ENCODE assay signal across 8 cellular contexts in genomic region chr7:100101016-100101862, GRCh38. TPM values are rescaled to one million over a fixed set of nuclear protein-coding genes. Genes with fewer than 3 reads are reported as not detected.
A peak's percentile ranks its signal among the peaks of the same experiment; 100 is the strongest.
DNase-seq lines count a peak whose midpoint lies in the region; ATAC-seq and TF ChIP-seq lines count a peak whose summit lies in the region.

TSS of gene AP4M1 (plus strand) at chr7:100101643. CDS start at chr7:100101715, 72 bp downstream.
TSS of gene MCM7 (minus strand) at chr7:100101397. CDS start at chr7:100101294, 103 bp downstream.

- H3K4me3 ChIP-seq in GM08714 (ENCODE audit: low read length), result peak within 1 kb of the TSS; percentile 88
- peak within 1 kb of the TSS; percentile 90 for H3K4me3 ChIP-seq in osteoblast (ENCODE audit: insufficient read depth, low read length)
- peak within 1 kb of the TSS; percentile 97 for H3K4me3 ChIP-seq in thoracic aorta

- H3K4me2 ChIP-seq in osteoblast (ENCODE audit: insufficient read depth, low read length), result peak within 1 kb of the TSS; percentile 97

- ATAC-seq in HG02610 (IDR thresholded peaks at IDR 0.05; ENCODE audit: unreplicated experiment) (peak; percentile 90), thoracic aorta (ENCODE audit: insufficient number of reproducible peaks, low FRiP score, low read depth) (peak; percentile 64)
- peak; percentile 91 to 94 for ATAC-seq in activated naive CD4-positive, alpha-beta T cell treated with anti-CD3 and anti-CD28 coated beads, Interleukin-2, amount 50 U/mL, for 72 hours

- H3K27ac Mint-ChIP-seq in activated naive CD4-positive, alpha-beta T cell treated with anti-CD3 and anti-CD28 coated beads, Interleukin-2, amount 50 U/mL, for 72 hours, result peak within 1 kb of the TSS; percentile 88 to 96

- H4K20me1 ChIP-seq in osteoblast (ENCODE audit: insufficient read depth, low read length), result no peaks in the 10 kb centered on the region

- H3K36me3 Mint-ChIP-seq in activated naive CD4-positive, alpha-beta T cell treated with anti-CD3 and anti-CD28 coated beads, Interleukin-2, amount 50 U/mL, for 72 hours, result peaks cover 34 to 37% of the 10 kb centered on the region in 2 donors

- peaks cover 47% of the 10 kb centered on the region for H3K36me3 ChIP-seq in osteoblast (ENCODE audit: insufficient read depth, low read length)
- H3K36me3 ChIP-seq in thoracic aorta, result peaks cover 44% of the 10 kb centered on the region

- DNase-seq in NCI-H1092 treated with DMSO at 0.1 percent for 48 hours (lab: John Stamatoyannopoulos, UW) (peak; percentile 99), SKM-1 (lab: John Stamatoyannopoulos, UW; ENCODE audit: unreplicated experiment) (peak; percentile 96), glomerular endothelial cell (ENCODE audit: extremely low read depth, low read depth, low spot score) (peak; percentile 70), osteoblast (ENCODE audit: insufficient read length, low spot score, missing footprints) (peak; percentile 100), thoracic aorta (ENCODE audit: low spot score) (peak; percentile 96)
- peak; percentile 97 to 98 for DNase-seq in activated naive CD4-positive, alpha-beta T cell treated with anti-CD3 and anti-CD28 coated beads, Interleukin-2, amount 50 U/mL, for 72 hours (ENCODE audit: low spot score in 2 of 2)

- peak within 1 kb of the TSS; percentile 76 for H3K27ac ChIP-seq in osteoblast (ENCODE audit: low read depth, low read length)
- peak within 1 kb of the TSS; percentile 81 to 90 for H3K27ac ChIP-seq in thoracic aorta

- peak within 1 kb of the TSS; percentile 74 for H2AFZ ChIP-seq in osteoblast (ENCODE audit: low read length)

- TF ChIP-seq CTCF in osteoblast (IDR thresholded peaks at IDR 0.05; ENCODE audit: extremely low read depth, low read depth, low read length) (no peak), thoracic aorta (IDR thresholded peaks at IDR 0.05) (no peak)

- H3K9me3 ChIP-seq in osteoblast (ENCODE audit: low read depth, low read length), result no peaks in the 10 kb centered on the region
- no peaks in the 10 kb centered on the region for H3K9me3 ChIP-seq in thoracic aorta

- H3K4me1 ChIP-seq in osteoblast (ENCODE audit: insufficient read depth, low read length), result peaks cover 25% of the 10 kb centered on the region
- H3K4me1 ChIP-seq in thoracic aorta (ENCODE audit: control insufficient read depth in 1 of 2, low read depth in 2 of 2), result peaks cover 12 to 20% of the 10 kb centered on the region in 2 donors

- H3K79me2 ChIP-seq in osteoblast (ENCODE audit: insufficient read depth, low read length), result peaks cover 42% of the 10 kb centered on the region

- H3K9me3 Mint-ChIP-seq in activated naive CD4-positive, alpha-beta T cell treated with anti-CD3 and anti-CD28 coated beads, Interleukin-2, amount 50 U/mL, for 72 hours, result no peaks in the 10 kb centered on the region

- no peaks in the 10 kb centered on the region for H3K27me3 ChIP-seq in osteoblast (ENCODE audit: insufficient read depth, low read length)
- H3K27me3 ChIP-seq in thoracic aorta (replicated peaks; ENCODE audit: insufficient read depth), result no peaks in the 10 kb centered on the region

RNA-seq across cellular contexts. Expression of gene AP4M1, which starts in this region (rescaled TPM):
- 10 to 100 TPM in 1 of 2 donors, 1 to 10 TPM in 1; 8.4 to 13.6 TPM for total RNA-seq in activated naive CD4-positive, alpha-beta T cell treated with anti-CD3 and anti-CD28 coated beads, Interleukin-2, amount 50 U/mL, for 72 hours
- total RNA-seq in glomerular endothelial cell (23.2 and 26.1 TPM in 2 replicates), osteoblast (19.5 and 20.0 TPM in 2 replicates), thoracic aorta (10 to 100 TPM; 22.3 to 23.8 TPM)

RNA-seq across cellular contexts. Expression of gene MCM7, which starts in this region (rescaled TPM):
- total RNA-seq in activated naive CD4-positive, alpha-beta T cell treated with anti-CD3 and anti-CD28 coated beads, Interleukin-2, amount 50 U/mL, for 72 hours, result 100 to 1,000 TPM; 291 to 375 TPM
- total RNA-seq in glomerular endothelial cell, result 31.3 and 55.0 TPM in 2 replicates
- total RNA-seq in osteoblast, result 28.6 and 31.2 TPM in 2 replicates
- total RNA-seq in thoracic aorta, result 10 to 100 TPM; 17.6 to 23.6 TPM

Comparison
In these comparisons a context has a peak if more than half of its experiments do, and no peak if none do; other contexts are left out.
1. Peak in every context shown above with its lines: DNase-seq, ATAC-seq, H3K4me3 ChIP-seq and H3K27ac ChIP-seq.